In the genomic region with DNA sequence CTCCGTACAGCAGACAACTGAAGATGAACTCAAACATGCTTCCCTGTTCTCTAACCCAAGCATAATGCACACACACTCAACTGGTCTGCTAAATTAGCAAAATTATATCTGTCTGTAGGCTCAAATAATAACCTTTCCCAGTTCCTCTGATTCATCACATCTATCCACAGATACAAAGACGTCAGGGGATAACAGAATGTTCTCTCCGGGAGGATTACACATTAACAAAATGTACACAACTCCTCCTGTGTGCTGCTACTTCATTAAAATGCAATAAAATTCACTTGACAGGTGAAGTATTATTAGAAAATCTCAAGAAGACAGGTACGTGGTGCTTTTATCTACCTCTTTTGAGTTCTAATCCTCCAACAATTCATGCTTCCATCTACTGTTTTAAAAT, we compare ENCODE assay signal across 22 cellular contexts. TPM values are rescaled to one million over a fixed set of nuclear protein-coding genes. Genes with fewer than 3 reads are reported as not detected.
A peak's percentile ranks its signal among the peaks of the same experiment; 100 is the strongest.
DNase-seq lines count a peak whose midpoint lies in the region; ATAC-seq and TF ChIP-seq lines count a peak whose summit lies in the region.
"Had no signal": no experiment of that assay in that cellular context is flagged by ENCODE, and none has a peak within 500 bp of the region (broad histone marks: within the 10 kb centered on the region; RNA-seq: fewer than 3 reads in every experiment).

No MANE protein-coding gene starts in this region.

- peak; percentile 92 for ATAC-seq in mucosa of descending colon
- no peak for ATAC-seq in HG03196 (IDR thresholded peaks at IDR 0.05; ENCODE audit: unreplicated experiment)
- ATAC-seq in HG03175 (IDR thresholded peaks at IDR 0.05; ENCODE audit: unreplicated experiment): no peak
- ATAC-seq: WTC11 had no signal

- no peaks in the 10 kb centered on the region for H3K4me1 ChIP-seq in breast epithelium
- H3K4me1 ChIP-seq in mucosa of descending colon (ENCODE audit: low read depth): peaks cover 9% of the 10 kb centered on the region
- H3K4me1 ChIP-seq in transverse colon: peaks cover 3 to 47% (median 22%) of the 10 kb centered on the region in 4 donors
- H3K4me1 ChIP-seq: BLaER1, lower lobe of right lung, parathyroid adenoma had no signal

- H3K4me1 Mint-ChIP-seq in MCF 10A (ENCODE audit: insufficient read depth, unreplicated experiment): peaks cover 34% of the 10 kb centered on the region

- TF ChIP-seq EP300 in transverse colon (IDR thresholded peaks at IDR 0.05; ENCODE audit: low read depth): peak; percentile 96

- POLR2A ChIA-PET in MCF 10A (lab: Yijun Ruan, JAX): interaction anchor here (0.7 to 5.8 kb wide), 6 partner anchors 11 to 1251 kb away, joined by 3 to 40 read pairs (median 4); partner anchors contain the start of gene FAT1

- no peaks in the 10 kb centered on the region for H3K27me3 Mint-ChIP-seq in MCF 10A (ENCODE audit: insufficient read depth, unreplicated experiment)
- H3K27me3 Mint-ChIP-seq: activated CD4-positive, alpha-beta memory T cell treated with anti-CD3 and anti-CD28 coated beads for 36 hours had no signal

- H3K4me3 ChIP-seq in breast epithelium (no peak overlapping the region), fibroblast of pulmonary artery (replicated peaks; ENCODE audit: low read depth, low read length) (no peak overlapping the region), mucosa of descending colon (no peak overlapping the region), transverse colon (no peak overlapping the region)
- H3K4me3 ChIP-seq: BLaER1, coronary artery, lower lobe of right lung, MG63, smooth muscle cell had no signal

- peak; percentile 30 for DNase-seq in MCF 10A (ENCODE audit: unreplicated experiment)
- DNase-seq in breast epithelium (ENCODE audit: low spot score in 2 of 2): no peak
- peak; percentile 18 for DNase-seq in fibroblast of pulmonary artery (ENCODE audit: low read depth)
- DNase-seq in mucosa of descending colon: no peak
- DNase-seq in transverse colon: no peak
- no peak for DNase-seq in HuH-7 (ENCODE audit: low spot score)
- DNase-seq: 8988T; activated CD4-positive, alpha-beta memory T cell treated with anti-CD3 and anti-CD28 coated beads for 36 hours; activated naive CD4-positive, alpha-beta T cell treated with anti-CD3 and anti-CD28 coated beads for 36 hours; activated T-cell treated with anti-CD3 and anti-CD28 coated beads, Interleukin-2, amount 50 U/mL, for 1 hour; lower lobe of right lung; MG63; NCI-H774; stimulated activated CD4-positive, alpha-beta T cell treated with anti-CD3 and anti-CD28 coated beads, Interleukin-4, amount 100 ng/mL, for 4 hours had no signal

- no peaks in the 10 kb centered on the region for H3K27me3 ChIP-seq in breast epithelium
- H3K27me3 ChIP-seq in transverse colon: no peaks in the 10 kb centered on the region
- H3K27me3 ChIP-seq: BLaER1, MG63 had no signal

- CTCF ChIA-PET in MCF 10A (lab: Yijun Ruan, JAX): no interaction called here

- no peak for TF ChIP-seq POLR2A in breast epithelium (IDR thresholded peaks at IDR 0.05)
- TF ChIP-seq POLR2A in transverse colon (IDR thresholded peaks at IDR 0.05): no peak

- WGBS in transverse colon (ENCODE audit: low coverage in 1 of 2), 2 donors: 39 to 41% methylated on average over 4 of the region's 4 CpGs

- no peak overlapping the region for H3K4me3 Mint-ChIP-seq in MCF 10A (ENCODE audit: unreplicated experiment)
- H3K4me3 Mint-ChIP-seq: activated CD4-positive, alpha-beta memory T cell treated with anti-CD3 and anti-CD28 coated beads for 36 hours; activated naive CD4-positive, alpha-beta T cell treated with anti-CD3 and anti-CD28 coated beads for 36 hours; T-helper 1 cell treated with Interleukin-12 subunit alpha and Interleukin-12 subunit beta and Interleukin-4 antibody, amounts not matched to agents 30 μg/mL and 1 μg/mL, for 36 hours; WTC11 had no signal

- no peaks in the 10 kb centered on the region for H3K9me3 Mint-ChIP-seq in MCF 10A (ENCODE audit: unreplicated experiment)
- H3K9me3 Mint-ChIP-seq: activated naive CD4-positive, alpha-beta T cell treated with anti-CD3 and anti-CD28 coated beads for 36 hours; T-helper 1 cell treated with Interleukin-12 subunit alpha and Interleukin-12 subunit beta and Interleukin-4 antibody, amounts not matched to agents 30 μg/mL and 1 μg/mL, for 36 hours had no signal

- H3K27ac Mint-ChIP-seq in MCF 10A (ENCODE audit: low read depth, unreplicated experiment): peak overlapping the region; percentile 71
- H3K27ac Mint-ChIP-seq: activated CD4-positive, alpha-beta memory T cell treated with anti-CD3 and anti-CD28 coated beads for 36 hours; activated naive CD4-positive, alpha-beta T cell treated with anti-CD3 and anti-CD28 coated beads for 36 hours; T-helper 1 cell treated with Interleukin-12 subunit alpha and Interleukin-12 subunit beta and Interleukin-4 antibody, amounts not matched to agents 30 μg/mL and 1 μg/mL, for 36 hours; WTC11 had no signal

- peaks cover 27% of the 10 kb centered on the region for H3K36me3 Mint-ChIP-seq in MCF 10A (ENCODE audit: insufficient read depth, unreplicated experiment)
- H3K36me3 Mint-ChIP-seq: activated CD4-positive, alpha-beta memory T cell treated with anti-CD3 and anti-CD28 coated beads for 36 hours had no signal

- no peaks in the 10 kb centered on the region for H3K9me3 ChIP-seq in breast epithelium
- H3K9me3 ChIP-seq in mucosa of descending colon: no peaks in the 10 kb centered on the region
- H3K9me3 ChIP-seq in transverse colon: no peaks in the 10 kb centered on the region
- H3K9me3 ChIP-seq: BLaER1, lower lobe of right lung, MG63 had no signal

- intact Hi-C loops in MCF 10A (cut with micrococcal nuclease): no loop called here
- intact Hi-C loops in breast epithelium (cut with DNase I; ENCODE audit: low total_unique reads): no loop called here
- intact Hi-C loops in mucosa of descending colon (cut with DNase I, micrococcal nuclease): no loop called here
- intact Hi-C loops in transverse colon (cut with DNase I; ENCODE audit: low total_unique reads): no loop called here

- H3K27ac ChIP-seq in breast epithelium: no peak overlapping the region
- peak overlapping the region; percentile 38 to 63 (median 45) for H3K27ac ChIP-seq in transverse colon
- H3K27ac ChIP-seq: BLaER1, coronary artery, lower lobe of right lung, parathyroid adenoma had no signal

- in situ Hi-C loops in transverse colon (cut with MboI; ENCODE audit: low pct_ligation_motif_present in 1 of 4, low pct_unique_long_range_greater_than_20kb in 1 of 4, low sequenced_read_pairs in 3 of 4): no loop called here

- no TSS peak for BruUV-seq in MCF 10A (replicated peaks; lab: Mats Ljungman, UMichigan)

- no peak for TF ChIP-seq CTCF in MCF 10A (IDR thresholded peaks at IDR 0.05; ENCODE audit: unreplicated experiment)
- TF ChIP-seq CTCF in breast epithelium (IDR thresholded peaks at IDR 0.05): no peak
- TF ChIP-seq CTCF in fibroblast of pulmonary artery (IDR thresholded peaks at IDR 0.05; ENCODE audit: low read length, missing control alignments): no peak
- no peak for TF ChIP-seq CTCF in mucosa of descending colon (IDR thresholded peaks at IDR 0.05)
- TF ChIP-seq CTCF in transverse colon (IDR thresholded peaks at IDR 0.05): no peak

- no peaks in the 10 kb centered on the region for H3K36me3 ChIP-seq in breast epithelium
- H3K36me3 ChIP-seq in mucosa of descending colon (ENCODE audit: low read depth): no peaks in the 10 kb centered on the region
- no peaks in the 10 kb centered on the region for H3K36me3 ChIP-seq in transverse colon
- H3K36me3 ChIP-seq: MG63 had no signal

RNA-seq across cellular contexts. Expression of gene FAT1, which starts 57.4 kb away (rescaled TPM):
- 132 and 165 TPM in 2 replicates for total RNA-seq in MCF 10A (2022)
- 100 to 1,000 TPM in 1 of 3 donors, 10 to 100 TPM in 2; 54.2 to 125 (median 87.2) TPM for total RNA-seq in breast epithelium
- total RNA-seq in mucosa of descending colon: 100 to 1,000 TPM; 241 to 337 (median 259) TPM
- 100 to 1,000 TPM; 321 to 477 (median 380) TPM for total RNA-seq in transverse colon
- total RNA-seq: activated CD4-positive, alpha-beta memory T cell treated with anti-CD3 and anti-CD28 coated beads for 36 hours had no signal

Comparison
In these comparisons a context has a peak if more than half of its experiments do, and no peak if none do; other contexts are left out.
1. DNase-seq: peak in MCF 10A (single experiment) and fibroblast of pulmonary artery (single experiment); none in breast epithelium (0 of 2), mucosa of descending colon (0 of 3), transverse colon (single experiment) and HuH-7 (single experiment).
2. H3K27ac ChIP-seq: peak in transverse colon (4 of 4); none in breast epithelium (0 of 2).